ENCODE assay signal across 8 cellular contexts in the genomic region with DNA sequence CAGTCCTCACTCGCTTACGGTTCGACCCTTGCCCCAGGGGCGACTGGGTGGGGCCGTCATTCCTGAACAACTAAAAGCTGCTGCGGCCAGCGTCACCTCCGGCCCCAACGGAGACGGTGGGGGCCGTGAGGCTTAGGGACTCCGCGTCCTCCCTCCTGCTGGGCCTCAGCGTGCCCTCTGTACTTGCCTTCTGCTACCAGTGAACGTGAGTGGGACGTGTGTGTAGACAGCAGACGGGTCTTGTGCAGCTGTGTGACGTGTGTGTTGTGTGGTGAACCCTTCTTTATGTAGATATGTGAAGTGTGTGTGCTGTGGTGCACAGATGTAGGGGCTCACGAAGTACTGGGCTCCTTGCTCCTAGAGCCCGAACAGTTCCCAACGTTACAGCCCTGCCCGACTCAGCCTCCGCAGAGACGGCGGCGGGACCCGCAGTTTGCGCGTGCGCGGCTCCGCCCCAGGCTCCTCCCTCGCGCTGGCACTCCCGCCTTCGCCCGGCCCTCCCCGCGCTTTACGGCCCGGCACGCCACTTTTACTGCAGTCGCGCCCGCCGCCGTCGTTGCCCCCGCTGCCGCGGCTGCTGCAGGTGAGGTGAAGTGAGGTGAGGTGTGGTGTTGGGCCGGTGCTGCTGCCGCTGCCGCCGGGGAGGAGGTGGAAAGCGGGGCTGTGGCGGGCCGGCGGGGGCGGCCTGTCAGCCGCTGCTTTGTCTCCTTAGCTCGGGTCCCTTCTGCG. TPM values are rescaled to one million over a fixed set of nuclear protein-coding genes. Genes with fewer than 3 reads are reported as not detected.
DNase-seq lines count a peak whose midpoint lies in the region; ATAC-seq and TF ChIP-seq lines count a peak whose summit lies in the region.

A gene (plus strand): TSS at position 535 of the 729 bp plus-strand sequence. CDS start 235 bp downstream, outside the sequence.

- H3K9ac ChIP-seq in adipocyte (ENCODE audit: low read length) (peak within 1 kb of the TSS; percentile 85), trophoblast cell (ENCODE audit: low read length) (peak within 1 kb of the TSS; percentile 98)

- peak within 1 kb of the TSS; percentile 42 for H4K91ac ChIP-seq in trophoblast cell (ENCODE audit: low read depth, low read length)

- H3K4me2 ChIP-seq in trophoblast cell (ENCODE audit: low read length): peak within 1 kb of the TSS; percentile 98

- intact Hi-C loops in tibial artery (cut with DNase I; ENCODE audit: low total_unique reads): loop anchor here (5.0 kb wide), 1 partner anchor 82 kb away; a partner anchor contains a TSS

- no CpG with 5 or more reads among the region's 63 CpGs for WGBS in trophoblast cell (ENCODE audit: extremely low coverage, insufficient coverage, insufficient read length)

- H3K4me1 ChIP-seq in adipocyte (ENCODE audit: control insufficient read depth, insufficient read depth, low read length) (peaks cover 35% of the 10 kb centered on the region), cardiac muscle cell (ENCODE audit: low read depth) (peaks cover 4% of the 10 kb centered on the region), trophoblast cell (ENCODE audit: control insufficient read depth in 1 of 2, insufficient read depth in 2 of 2, low read length in 2 of 2) (peaks cover 7 to 16% of the 10 kb centered on the region in 2 experiments), tibial artery (peaks cover 0 to 45% (median 30%) of the 10 kb centered on the region in 4 donors)

- H2BK5ac ChIP-seq in trophoblast cell (ENCODE audit: low read depth, low read length, poor library complexity): peak within 1 kb of the TSS; percentile 24

- H3K79me2 ChIP-seq in trophoblast cell (ENCODE audit: control insufficient read depth, insufficient read depth, low read length, poor library complexity): peaks cover 12% of the 10 kb centered on the region

- peaks cover 28 to 40% (median 31%) of the 10 kb centered on the region in 3 donors for H3K4me1 Mint-ChIP-seq in T-cell

- peak within 1 kb of the TSS; percentile 85 to 88 for H3K27ac Mint-ChIP-seq in T-cell

- peak within 1 kb of the TSS; percentile 25 for H3K23ac ChIP-seq in trophoblast cell (ENCODE audit: low read length)

- peak within 1 kb of the TSS; percentile 96 for H3K4ac ChIP-seq in trophoblast cell (ENCODE audit: low read depth, low read length)

- peak within 1 kb of the TSS; percentile 81 for H3K14ac ChIP-seq in trophoblast cell (ENCODE audit: low read length)

- H3K9me3 ChIP-seq in adipocyte (ENCODE audit: control insufficient read depth, low read length) (no peaks in the 10 kb centered on the region), cardiac muscle cell (ENCODE audit: low read depth) (no peaks in the 10 kb centered on the region), trophoblast cell (ENCODE audit: insufficient read depth, low read depth, low read length) (no peaks in the 10 kb centered on the region), tibial artery (no peaks in the 10 kb centered on the region)

- H3K4me3 Mint-ChIP-seq in T-cell: peak within 1 kb of the TSS; percentile 85 to 94 (median 94)

- H3K36me3 ChIP-seq in adipocyte (ENCODE audit: control insufficient read depth, insufficient read depth, low read length, severe bottlenecking) (no peaks in the 10 kb centered on the region), cardiac muscle cell (no peaks in the 10 kb centered on the region), trophoblast cell (ENCODE audit: control insufficient read depth in 1 of 2, insufficient read depth in 2 of 2, low read length in 2 of 2) (no peaks in the 10 kb centered on the region), tibial artery (no peaks in the 10 kb centered on the region)

- H3K9me3 Mint-ChIP-seq in T-cell: no peaks in the 10 kb centered on the region

- peak within 1 kb of the TSS; percentile 80 for H3K4me3 ChIP-seq in GM12875 (ENCODE audit: low read depth, low read length)
- H3K4me3 ChIP-seq in adipocyte (ENCODE audit: low read length): peak within 1 kb of the TSS; percentile 98
- peak within 1 kb of the TSS; percentile 86 for H3K4me3 ChIP-seq in cardiac muscle cell
- H3K4me3 ChIP-seq in trophoblast cell (ENCODE audit: low read depth, low read length): peak within 1 kb of the TSS; percentile 93
- H3K4me3 ChIP-seq in tibial artery: peak within 1 kb of the TSS; percentile 88 to 93

- H2BK12ac ChIP-seq in trophoblast cell (ENCODE audit: low read length): no peak within 1 kb of the TSS

- H3K27ac ChIP-seq in cardiac muscle cell (peak within 1 kb of the TSS; percentile 79), trophoblast cell (ENCODE audit: low read depth, low read length) (peak within 1 kb of the TSS; percentile 63), tibial artery (peak within 1 kb of the TSS; percentile 79 to 88)

- peak within 1 kb of the TSS; percentile 18 for H2AK5ac ChIP-seq in trophoblast cell (ENCODE audit: low read length)

- no peaks in the 10 kb centered on the region for H3K27me3 ChIP-seq in adipocyte (replicated peaks; ENCODE audit: control insufficient read depth, insufficient read depth, low read length)
- no peaks in the 10 kb centered on the region for H3K27me3 ChIP-seq in cardiac muscle cell
- H3K27me3 ChIP-seq in trophoblast cell (ENCODE audit: insufficient read depth, low read length): no peaks in the 10 kb centered on the region
- no peaks in the 10 kb centered on the region for H3K27me3 ChIP-seq in tibial artery

- peak within 1 kb of the TSS; percentile 64 for H3K18ac ChIP-seq in trophoblast cell (ENCODE audit: low read length)

- no peaks in the 10 kb centered on the region for H3K36me3 Mint-ChIP-seq in T-cell

- peak; percentile 64 for DNase-seq in NCI-H1417 treated with DMSO at 0.1 percent for 48 hours (lab: John Stamatoyannopoulos, UW)
- DNase-seq in T-cell: peak; percentile 85 to 97 (median 92)
- peak; percentile 95 for DNase-seq in adipocyte (ENCODE audit: low read depth)
- DNase-seq in cardiac muscle cell (ENCODE audit: low read depth in 1 of 2, low spot score in 1 of 2): peak; percentile 93 to 95
- DNase-seq in trophoblast cell: peak; percentile 91 to 96
- peak; percentile 86 to 95 for DNase-seq in tibial artery

- TF ChIP-seq CTCF in GM12875 (IDR thresholded peaks at IDR 0.05; ENCODE audit: borderline replicate concordance, insufficient read depth, low read depth, low read length) (no peak), cardiac muscle cell (IDR thresholded peaks at IDR 0.05; ENCODE audit: low read depth, low read length) (no peak), tibial artery (IDR thresholded peaks at IDR 0.05) (no peak)

- POLR2A ChIA-PET in T-cell (lab: Charles Lee): no interaction called here

- peak within 1 kb of the TSS; percentile 46 for H2BK120ac ChIP-seq in trophoblast cell (ENCODE audit: insufficient read depth, low read length, poor library complexity)

- ATAC-seq in HG02759 (IDR thresholded peaks at IDR 0.05; ENCODE audit: unreplicated experiment) (peak; percentile 89), T-cell (replicated peaks in 1 of 4) (peak; percentile 90 to 91 (median 90))

- H4K12ac ChIP-seq in trophoblast cell (ENCODE audit: low read depth, low read length): peak within 1 kb of the TSS; percentile 89

- CTCF ChIA-PET in T-cell (lab: Charles Lee): interaction anchor here in 1 of 2 donors (0.6 kb wide), 1 partner anchor 63 kb away, joined by 4 read pairs; no protein-coding TSS in a partner anchor

- peaks cover 8% of the 10 kb centered on the region for H3K79me1 ChIP-seq in trophoblast cell (ENCODE audit: low read length)

- H4K8ac ChIP-seq in trophoblast cell (ENCODE audit: low read depth, low read length): peak within 1 kb of the TSS; percentile 90

- H2AFZ ChIP-seq in trophoblast cell (ENCODE audit: insufficient read depth, low read length, poor library complexity): peak within 1 kb of the TSS; percentile 70

- no peaks in the 10 kb centered on the region for H3K27me3 Mint-ChIP-seq in T-cell

RNA-seq across cellular contexts. Expression of the gene that starts here (rescaled TPM):
- total RNA-seq in T-cell (10 to 100 TPM; 19.4 to 23.0 (median 20.1) TPM), cardiac muscle cell (10.3 and 10.8 TPM in 2 replicates)
- 18.1 and 18.4 TPM in 2 replicates for polyA plus RNA-seq in cardiac muscle cell
- polyA plus RNA-seq in trophoblast cell (2013): 13.2 and 13.6 TPM in 2 replicates

Comparison
In these comparisons a context has a peak if more than half of its experiments do, and no peak if none do; other contexts are left out.
1. Peak in every context shown above with its lines: DNase-seq, ATAC-seq, H3K4me3 ChIP-seq and H3K27ac ChIP-seq.